Comparison of ENCODE assay signal across 12 cellular contexts in genomic region chr16:58970775-58971174, GRCh38.
A peak's percentile ranks its signal among the peaks of the same experiment; 100 is the strongest.
DNase-seq lines count a peak whose midpoint lies in the region; ATAC-seq and TF ChIP-seq lines count a peak whose summit lies in the region.
"Had no signal": no experiment of that assay in that cellular context is flagged by ENCODE, and none has a peak within 500 bp of the region (broad histone marks: within the 10 kb centered on the region; RNA-seq: fewer than 3 reads in every experiment).

No MANE protein-coding gene starts in this region.

- ATAC-seq in GM18519 (IDR thresholded peaks at IDR 0.05; ENCODE audit: low FRiP score, unreplicated experiment) = peak; percentile 70
- ATAC-seq in HG03565 (IDR thresholded peaks at IDR 0.05; ENCODE audit: unreplicated experiment) = peak; percentile 78
- no peak for ATAC-seq in left lung
- no peak for ATAC-seq in HG03521 (IDR thresholded peaks at IDR 0.05; ENCODE audit: unreplicated experiment)
- ATAC-seq: HCT116 had no signal

- H3K4me1 ChIP-seq in left lung = no peaks in the 10 kb centered on the region
- H3K4me1 ChIP-seq: neural progenitor cell had no signal

- no peaks in the 10 kb centered on the region for H3K9me3 ChIP-seq in left lung

- no peak overlapping the region for H3K27ac ChIP-seq in left lung
- H3K27ac ChIP-seq: neural progenitor cell, SK-N-MC had no signal

- DNase-seq in H4 (ENCODE audit: low spot score) = peak; percentile 9
- peak; percentile 7 for DNase-seq in iris pigment epithelial cell (ENCODE audit: low read depth)
- DNase-seq in left lung = no peak
- no peak for DNase-seq in activated CD8-positive, alpha-beta memory T cell treated with anti-CD3 and anti-CD28 coated beads, Interleukin-2, amount 50 U/mL, for 4 hours
- DNase-seq in NCI-H748 treated with DMSO at 0.1 percent for 48 hours (lab: John Stamatoyannopoulos, UW) = no peak
- DNase-seq: DND-41 had no signal

- no peaks in the 10 kb centered on the region for H3K36me3 ChIP-seq in left lung
- H3K36me3 ChIP-seq: neural progenitor cell had no signal

- TF ChIP-seq CTCF in left lung (IDR thresholded peaks at IDR 0.05) = no peak

- no peaks in the 10 kb centered on the region for H3K27me3 ChIP-seq in left lung
- H3K27me3 ChIP-seq: neural progenitor cell had no signal

- intact Hi-C loops in left lung (cut with DNase I) = no loop called here

- no peak overlapping the region for H3K4me3 ChIP-seq in left lung
- H3K4me3 ChIP-seq: neural progenitor cell, SK-N-MC had no signal

Comparison
In these comparisons a context has a peak if more than half of its experiments do, and no peak if none do; other contexts are left out.
1. ATAC-seq: peak in GM18519 (single experiment) and HG03565 (single experiment); none in left lung (single experiment) and HG03521 (single experiment).
2. DNase-seq: peak in H4 (single experiment) and iris pigment epithelial cell (single experiment); none in left lung (0 of 2), activated CD8-positive, alpha-beta memory T cell treated with anti-CD3 and anti-CD28 coated beads, Interleukin-2, amount 50 U/mL, for 4 hours (single experiment) and NCI-H748 treated with DMSO at 0.1 percent for 48 hours (single experiment).